In the genomic region with DNA sequence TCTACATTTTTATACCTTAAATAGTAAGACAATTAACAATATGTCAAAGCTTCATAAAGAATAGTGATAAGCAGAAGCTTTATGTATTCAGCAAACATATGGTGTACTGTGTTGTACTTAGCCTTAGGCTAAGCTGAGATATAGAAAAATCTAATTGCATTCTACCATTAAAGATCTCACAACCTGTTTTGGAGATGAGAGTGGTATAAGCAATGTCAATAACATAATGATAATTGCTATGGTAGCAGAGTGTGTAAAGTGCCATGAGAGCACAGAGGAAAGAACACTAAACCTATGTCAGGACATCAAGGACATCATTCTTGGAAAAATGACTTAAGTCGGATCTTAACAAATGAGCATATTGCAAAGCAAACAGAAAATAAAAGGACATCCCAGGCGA, we compare ENCODE assay signal across 24 cellular contexts. TPM values are rescaled to one million over a fixed set of nuclear protein-coding genes. Genes with fewer than 3 reads are reported as not detected.
"Had no signal": no experiment of that assay in that cellular context is flagged by ENCODE, and none has a peak within 500 bp of the region (broad histone marks: within the 10 kb centered on the region; RNA-seq: fewer than 3 reads in every experiment).

No MANE protein-coding gene starts in this region.

- H3K36me3 ChIP-seq: colonic mucosa, neutrophil, ovary, prostate gland, right atrium auricular region, thoracic aorta, vagina had no signal

- ATAC-seq: activated T-cell treated with anti-CD3 and anti-CD28 coated beads, Interleukin-2, amount 50 U/mL, for 72 hours; effector memory CD8-positive, alpha-beta T cell; left ventricle myocardium superior had no signal

- H3K4me1 ChIP-seq: colonic mucosa, esophagus muscularis mucosa, prostate gland, right atrium auricular region, vagina had no signal

- H3K4me3 ChIP-seq: colonic mucosa, dorsolateral prefrontal cortex, esophagus muscularis mucosa, hepatocyte, ovary, prostate gland, right atrium auricular region, thoracic aorta, vagina had no signal

- H3K27ac ChIP-seq: colonic mucosa, dorsolateral prefrontal cortex, esophagus muscularis mucosa, hepatocyte, neutrophil, ovary, prostate gland, right atrium auricular region, thoracic aorta, vagina had no signal

- H2AFZ ChIP-seq: hepatocyte had no signal

- H3K9me3 ChIP-seq: colonic mucosa, esophagus muscularis mucosa, neutrophil, ovary, prostate gland, right atrium auricular region, thoracic aorta, vagina had no signal

- H3K79me2 ChIP-seq: hepatocyte had no signal

- H3K4me2 ChIP-seq: hepatocyte had no signal

- DNase-seq: activated CD4-positive, alpha-beta memory T cell treated with anti-CD3 and anti-CD28 coated beads, Interleukin-2, amount 10 ng/mL, durations not matched to agents 7 days and 5 days; activated CD4-positive, alpha-beta T cell treated with anti-CD3 and anti-CD28 coated beads for 48 hours; activated effector memory CD4-positive, alpha-beta T cell treated with Interleukin-2 at 50 U/mL for 16 hours; activated naive CD4-positive, alpha-beta T cell treated with anti-CD3 and anti-CD28 coated beads for 36 hours; activated T-cell treated with anti-CD3 and anti-CD28 coated beads, Interleukin-2, amount 50 U/mL, for 72 hours; amygdala; colonic mucosa; dorsolateral prefrontal cortex; effector memory CD8-positive, alpha-beta T cell; glutamatergic neuron; immature natural killer cell; left ventricle myocardium superior; ovary; stimulated activated CD4-positive, alpha-beta T cell treated with anti-CD3 and anti-CD28 coated beads, Interleukin-4, amount 100 ng/mL, for 24 hours; stimulated activated naive CD4-positive, alpha-beta T cell treated with Interleukin-2 at 50 U/mL for 16 hours had no signal

- FAIRE-seq: bronchial epithelial cell, frontal cortex had no signal

- H3K27me3 ChIP-seq: colonic mucosa, dorsolateral prefrontal cortex, esophagus muscularis mucosa, hepatocyte, neutrophil, ovary, right atrium auricular region, vagina had no signal

RNA-seq across cellular contexts. Expression of a gene that starts 28.6 kb away (rescaled TPM):
- polyA plus RNA-seq: immature natural killer cell had no signal
